ENCODE assay signal across 17 cellular contexts in genomic region chrX:53354669-53355068, GRCh38.
DNase-seq lines count a peak whose midpoint lies in the region; ATAC-seq and TF ChIP-seq lines count a peak whose summit lies in the region.
"Had no signal": no experiment of that assay in that cellular context is flagged by ENCODE, and none has a peak within 500 bp of the region (broad histone marks: within the 10 kb centered on the region; RNA-seq: fewer than 3 reads in every experiment).

No MANE protein-coding gene starts in this region.

- intact Hi-C loops in heart right ventricle (cut with DNase I) (no loop called here), testis (cut with DNase I; ENCODE audit: low total_unique reads) (no loop called here)

- 65 to 81% methylated on average over 2 of the region's 2 CpGs for WGBS in heart right ventricle, 2 donors
- WGBS in endodermal cell (ENCODE audit: insufficient coverage in 1 of 2, insufficient read length in 1 of 2), 2 experiments: 82 to 94% methylated on average over 2 of the region's 2 CpGs
- 61 to 79% methylated on average over 2 of the region's 2 CpGs for WGBS in testis, 2 donors

- TF ChIP-seq POLR2A in testis (IDR thresholded peaks at IDR 0.05): no peak

- in situ Hi-C loops in SK-MEL-5 (cut with HindIII; ENCODE audit: low pct_unique_long_range_greater_than_20kb, low sequenced_read_pairs): no loop called here

- no peaks in the 10 kb centered on the region for H3K27me3 ChIP-seq in cardiac muscle cell
- peaks cover 0 to 58% (median 0%) of the 10 kb centered on the region in 7 donors for H3K27me3 ChIP-seq in heart right ventricle
- H3K27me3 ChIP-seq in endodermal cell (ENCODE audit: control insufficient read depth, insufficient read depth, low read length, poor library complexity, severe bottlenecking): no peaks in the 10 kb centered on the region
- H3K27me3 ChIP-seq in testis: no peaks in the 10 kb centered on the region

- DNase-seq in cardiac muscle cell (ENCODE audit: low read depth in 1 of 2, low spot score in 1 of 2) (peak in 1 of 2 donors; percentile 49), heart right ventricle (no peak), SK-MEL-5 (ENCODE audit: low read depth, low spot score) (peak; percentile 5), endodermal cell (no peak), testis (no peak)
- no peak for DNase-seq in activated CD4-positive, CD25-positive, alpha-beta regulatory T cell treated with anti-CD3 and anti-CD28 coated beads, Interleukin-2, amount 50 U/mL, for 72 hours
- DNase-seq: ACHN; Calu3; CD4-positive, alpha-beta T cell; NCI-H1048; NCI-H2107; NCI-H345; NCI-H526 treated with DMSO at 0.1 percent for 48 hours; OCI-M1 had no signal

- H3K4me3 Mint-ChIP-seq in endodermal cell: no peak overlapping the region
- H3K4me3 Mint-ChIP-seq: B cell; CD4-positive, alpha-beta T cell had no signal

- no peaks in the 10 kb centered on the region for H3K4me1 Mint-ChIP-seq in endodermal cell
- H3K4me1 Mint-ChIP-seq: B cell had no signal

- H3K4me3 ChIP-seq in cardiac muscle cell: no peak overlapping the region
- H3K4me3 ChIP-seq in heart right ventricle: no peak overlapping the region
- no peak overlapping the region for H3K4me3 ChIP-seq in endodermal cell (ENCODE audit: low read length)
- no peak overlapping the region for H3K4me3 ChIP-seq in testis
- H3K4me3 ChIP-seq: SK-N-MC had no signal

- TF ChIP-seq CTCF in cardiac muscle cell (IDR thresholded peaks at IDR 0.05; ENCODE audit: low read depth, low read length): peak; percentile 26
- no peak for TF ChIP-seq CTCF in heart right ventricle (IDR thresholded peaks at IDR 0.05)
- peak; percentile 38 for TF ChIP-seq CTCF in endodermal cell (conservative IDR thresholded peaks at IDR 0.05)
- TF ChIP-seq CTCF in testis (IDR thresholded peaks at IDR 0.05): no peak

- no peak overlapping the region for H3K27ac Mint-ChIP-seq in endodermal cell
- H3K27ac Mint-ChIP-seq: B cell; CD4-positive, alpha-beta T cell had no signal

- H3K36me3 ChIP-seq in cardiac muscle cell (no peaks in the 10 kb centered on the region), heart right ventricle (no peaks in the 10 kb centered on the region), endodermal cell (ENCODE audit: control insufficient read depth, insufficient read depth, low read length) (no peaks in the 10 kb centered on the region), testis (ENCODE audit: low read depth, missing control alignments) (no peaks in the 10 kb centered on the region)

- ATAC-seq in heart right ventricle: no peak
- ATAC-seq in HG03442 (IDR thresholded peaks at IDR 0.05; ENCODE audit: unreplicated experiment): no peak

- no peaks in the 10 kb centered on the region for H3K27me3 Mint-ChIP-seq in endodermal cell (ENCODE audit: insufficient read depth)
- H3K27me3 Mint-ChIP-seq: B cell; CD4-positive, alpha-beta T cell had no signal

- H3K4me1 ChIP-seq in cardiac muscle cell (ENCODE audit: low read depth) (no peaks in the 10 kb centered on the region), heart right ventricle (no peaks in the 10 kb centered on the region), endodermal cell (ENCODE audit: control insufficient read depth, insufficient read depth, low read length) (no peaks in the 10 kb centered on the region), testis (no peaks in the 10 kb centered on the region)

- no peak overlapping the region for H3K9ac ChIP-seq in endodermal cell (ENCODE audit: extremely low read depth, low read length, poor library complexity, severe bottlenecking)

- H3K36me3 Mint-ChIP-seq in endodermal cell (ENCODE audit: low read depth): no peaks in the 10 kb centered on the region

- peaks cover 74% of the 10 kb centered on the region for H3K9me3 Mint-ChIP-seq in endodermal cell
- H3K9me3 Mint-ChIP-seq: CD4-positive, alpha-beta T cell had no signal

- H3K9me3 ChIP-seq in cardiac muscle cell (ENCODE audit: low read depth): peaks cover 1% of the 10 kb centered on the region
- peaks cover 0 to 6% (median 0%) of the 10 kb centered on the region in 11 donors for H3K9me3 ChIP-seq in heart right ventricle
- no peaks in the 10 kb centered on the region for H3K9me3 ChIP-seq in endodermal cell (ENCODE audit: control insufficient read depth, low read length)
- H3K9me3 ChIP-seq in testis: no peaks in the 10 kb centered on the region

- no peak overlapping the region for H3K27ac ChIP-seq in cardiac muscle cell
- no peak overlapping the region for H3K27ac ChIP-seq in heart right ventricle
- no peak overlapping the region for H3K27ac ChIP-seq in endodermal cell (ENCODE audit: low read depth, low read length)
- no peak overlapping the region for H3K27ac ChIP-seq in testis
- H3K27ac ChIP-seq: SK-N-MC had no signal

Comparison
In these comparisons a context has a peak if more than half of its experiments do, and no peak if none do; other contexts are left out.
1. CTCF ChIP-seq: peak in cardiac muscle cell (single experiment) and endodermal cell (single experiment); none in heart right ventricle (0 of 9) and testis (0 of 3).